ENCODE assay signal across 7 cellular contexts in genomic region chr1:156642265-156643185, GRCh38. TPM values are rescaled to one million over a fixed set of nuclear protein-coding genes. Genes with fewer than 3 reads are reported as not detected.
DNase-seq lines count a peak whose midpoint lies in the region; ATAC-seq and TF ChIP-seq lines count a peak whose summit lies in the region.
"Had no signal": no experiment of that assay in that cellular context is flagged by ENCODE, and none has a peak within 500 bp of the region (broad histone marks: within the 10 kb centered on the region; RNA-seq: fewer than 3 reads in every experiment).

No MANE protein-coding gene starts in this region.

- peaks cover 21 to 29% (median 23%) of the 10 kb centered on the region in 3 donors for H3K4me1 Mint-ChIP-seq in naive B cell

- no peaks in the 10 kb centered on the region; the same call in 1 of the 2 replicates for H3K36me3 ChIP-seq in BE2C

- peaks cover 74 to 94% (median 94%) of the 10 kb centered on the region in 3 donors for H3K27me3 Mint-ChIP-seq in naive B cell

- ATAC-seq in naive B cell (ENCODE audit: low read depth in 2 of 2) = no peak

- H3K9me3 Mint-ChIP-seq in naive B cell = no peaks in the 10 kb centered on the region
- H3K9me3 Mint-ChIP-seq: activated CD4-positive, alpha-beta memory T cell treated with anti-CD3 and anti-CD28 coated beads, Interleukin-2, amount 10 ng/mL, durations not matched to agents 7 days and 5 days had no signal

- peak overlapping the region in 7 of 8 donors; percentile 63 to 77 (median 74) for H3K4me3 Mint-ChIP-seq in naive B cell
- H3K4me3 Mint-ChIP-seq: activated CD4-positive, alpha-beta memory T cell treated with anti-CD3 and anti-CD28 coated beads, Interleukin-2, amount 10 ng/mL, durations not matched to agents 7 days and 5 days had no signal

- peak overlapping the region; percentile 92 for H3K27ac ChIP-seq in angular gyrus (ENCODE audit: low read depth, low read length)

- H3K9me3 ChIP-seq in BE2C = no peaks in the 10 kb centered on the region

- peak overlapping the region in 1 of 6 donors; percentile 15 for H3K27ac Mint-ChIP-seq in naive B cell

- peaks cover 30% of the 10 kb centered on the region for H3K4me1 ChIP-seq in BE2C

- H3K36me3 Mint-ChIP-seq in naive B cell = peaks cover 0 to 7% of the 10 kb centered on the region in 2 donors

- peak overlapping the region; percentile 45; the same call in 1 of the 2 replicates for H3K4me3 ChIP-seq in BE2C (ENCODE audit: low read depth, low read length)

- DNase-seq in BE2C (no peak), naive B cell (no peak), NAMALWA (ENCODE audit: low spot score) (no peak), RKO (ENCODE audit: low spot score) (no peak), NCI-H345 treated with DMSO at 0.1 percent for 48 hours (lab: John Stamatoyannopoulos, UW; ENCODE audit: unreplicated experiment) (no peak)
- DNase-seq: activated CD4-positive, alpha-beta memory T cell treated with anti-CD3 and anti-CD28 coated beads, Interleukin-2, amount 10 ng/mL, durations not matched to agents 7 days and 5 days had no signal

- TF ChIP-seq CTCF in BE2C (IDR thresholded peaks at IDR 0.05; ENCODE audit: low read depth, low read length) = no peak

- no peaks in the 10 kb centered on the region for H3K27me3 ChIP-seq in BE2C

RNA-seq across cellular contexts. Expression of gene BCAN, which starts 0.6 kb away (rescaled TPM):
- 7.8 TPM for polyA plus RNA-seq in BE2C (2012; ENCODE audit: insufficient read depth, insufficient read length, low read depth)
- not detected for polyA plus RNA-seq in naive B cell (ENCODE audit: low read depth in 6 of 6)

RNA-seq across cellular contexts. Expression of gene HAPLN2, which starts 23.3 kb away (rescaled TPM):
- polyA plus RNA-seq in BE2C (2012; ENCODE audit: insufficient read depth, insufficient read length, low read depth) = 0.86 TPM
- not detected for polyA plus RNA-seq in naive B cell (ENCODE audit: low read depth in 6 of 6)

RNA-seq across cellular contexts. Expression of gene NES, which starts 34.7 kb away (rescaled TPM):
- polyA plus RNA-seq in BE2C (2012; ENCODE audit: insufficient read depth, insufficient read length, low read depth) = 22.3 TPM
- polyA plus RNA-seq in naive B cell (ENCODE audit: low read depth in 6 of 6) = not detected

RNA-seq across cellular contexts. Expression of gene GPATCH4, which starts 41.2 kb away (rescaled TPM):
- polyA plus RNA-seq in BE2C (2012; ENCODE audit: insufficient read depth, insufficient read length, low read depth) = 162 TPM
- polyA plus RNA-seq in naive B cell (ENCODE audit: low read depth in 6 of 6) = 10 to 100 TPM; 16.6 to 47.9 (median 28.7) TPM

RNA-seq across cellular contexts. Expression of gene NAXE, which starts 50.9 kb away (rescaled TPM):
- 121 TPM for polyA plus RNA-seq in BE2C (2012; ENCODE audit: insufficient read depth, insufficient read length, low read depth)
- 100 to 1,000 TPM in 5 of 6 donors, 10 to 100 TPM in 1; 97.6 to 177 (median 110) TPM for polyA plus RNA-seq in naive B cell (ENCODE audit: low read depth in 6 of 6)
